1 cellular context compared by ENCODE assay signal in genomic region chr7:1558181-1558811, GRCh38.
A peak's percentile ranks its signal among the peaks of the same experiment; 100 is the strongest.
TF ChIP-seq lines count a peak whose summit lies in the region.

No MANE protein-coding gene starts in this region.

TF ChIP-seq in K562, 482 proteins besides CTCF, POLR2A, EP300 and RAD21 (continued from another document):
- TF ChIP-seq, protein P1, sequence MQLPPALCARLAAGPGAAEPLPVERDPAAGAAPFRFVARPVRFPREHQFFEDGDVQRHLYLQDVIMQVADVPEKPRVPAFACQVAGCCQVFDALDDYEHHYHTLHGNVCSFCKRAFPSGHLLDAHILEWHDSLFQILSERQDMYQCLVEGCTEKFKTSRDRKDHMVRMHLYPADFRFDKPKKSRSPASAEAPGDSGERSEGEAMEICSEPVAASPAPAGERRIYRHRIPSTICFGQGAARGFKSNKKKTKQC (CRISPR knock-in tag; IDR thresholded peaks at IDR 0.05): no peak
- no peak for TF ChIP-seq STAT5A (IDR thresholded peaks at IDR 0.05; ENCODE audit: borderline replicate concordance, low read length)
- peak; percentile 93 to 94 for TF ChIP-seq NRF1 (conservative IDR thresholded peaks at IDR 0.05 in 1 of 2, IDR thresholded peaks at IDR 0.05 in 1 of 2)
- TF ChIP-seq NFYB (IDR thresholded peaks at IDR 0.05; ENCODE audit: extremely low read depth, insufficient read length): no peak
- TF ChIP-seq HDAC8 (tag; IDR thresholded peaks at IDR 0.05): no peak
- TF ChIP-seq ARID2 (IDR thresholded peaks at IDR 0.05): 0 out of 2 replicates have a peak, but pooled peaks have one; percentile 24
- TF ChIP-seq, protein P2, sequence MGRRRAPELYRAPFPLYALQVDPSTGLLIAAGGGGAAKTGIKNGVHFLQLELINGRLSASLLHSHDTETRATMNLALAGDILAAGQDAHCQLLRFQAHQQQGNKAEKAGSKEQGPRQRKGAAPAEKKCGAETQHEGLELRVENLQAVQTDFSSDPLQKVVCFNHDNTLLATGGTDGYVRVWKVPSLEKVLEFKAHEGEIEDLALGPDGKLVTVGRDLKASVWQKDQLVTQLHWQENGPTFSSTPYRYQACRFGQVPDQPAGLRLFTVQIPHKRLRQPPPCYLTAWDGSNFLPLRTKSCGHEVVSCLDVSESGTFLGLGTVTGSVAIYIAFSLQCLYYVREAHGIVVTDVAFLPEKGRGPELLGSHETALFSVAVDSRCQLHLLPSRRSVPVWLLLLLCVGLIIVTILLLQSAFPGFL (CRISPR knock-in tag; IDR thresholded peaks at IDR 0.05): no peak
- no peak for TF ChIP-seq ZKSCAN1 (IDR thresholded peaks at IDR 0.05; ENCODE audit: low read depth, low read length)
- no peak for TF ChIP-seq CBX8 (IDR thresholded peaks at IDR 0.05; ENCODE audit: borderline replicate concordance, extremely low read depth, low read depth, low read length, poor library complexity, severe bottlenecking)
- no peak for TF ChIP-seq RHOXF2B (CRISPR knock-in tag; conservative IDR thresholded peaks at IDR 0.05)
- TF ChIP-seq SMAD1 (IDR thresholded peaks at IDR 0.05; ENCODE audit: low read depth, low read length, partially characterized antibody): no peak
- no peak for TF ChIP-seq NR3C1 (CRISPR knock-in tag; IDR thresholded peaks at IDR 0.05)
- TF ChIP-seq SIX5 (IDR thresholded peaks at IDR 0.05; ENCODE audit: borderline replicate concordance in 1 of 2, insufficient read depth in 1 of 2, low read depth in 1 of 2, low read length in 2 of 2): no peak
- TF ChIP-seq CTBP1 (IDR thresholded peaks at IDR 0.05; ENCODE audit: borderline replicate concordance): peak; percentile 36; the same call in 1 of the 2 replicates
- TF ChIP-seq LEF1 (IDR thresholded peaks at IDR 0.05): no peak
- no peak for TF ChIP-seq HBP1 (CRISPR knock-in tag; IDR thresholded peaks at IDR 0.05)
- TF ChIP-seq STAG1 (CRISPR knock-in tag; IDR thresholded peaks at IDR 0.05; ENCODE audit: borderline replicate concordance): peak; percentile 70
- no peak for TF ChIP-seq TRIM28 (IDR thresholded peaks at IDR 0.05)
- TF ChIP-seq SRSF7 (optimal IDR thresholded peaks at IDR 0.05; ENCODE audit: low read depth, low read length): no peak
- no peak for TF ChIP-seq KLF10 (CRISPR knock-in tag; IDR thresholded peaks at IDR 0.05)
- TF ChIP-seq MXI1 (IDR thresholded peaks at IDR 0.05; ENCODE audit: low read depth, low read length): no peak
- no peak for TF ChIP-seq JUND (IDR thresholded peaks at IDR 0.05; ENCODE audit: borderline replicate concordance, low read depth, low read length)
- TF ChIP-seq JUND (tag; IDR thresholded peaks at IDR 0.05; ENCODE audit: borderline replicate concordance, low read depth, low read length): peak; percentile 28; the same call in 1 of the 3 replicates
- TF ChIP-seq SMARCA5 (IDR thresholded peaks at IDR 0.05): peak; percentile 61; the same call in 1 of the 2 replicates
